ENCODE assay signal across 17 cellular contexts in genomic region chr3:141415959-141416358, GRCh38. TPM values are rescaled to one million over a fixed set of nuclear protein-coding genes. Genes with fewer than 3 reads are reported as not detected.
A peak's percentile ranks its signal among the peaks of the same experiment; 100 is the strongest.
DNase-seq lines count a peak whose midpoint lies in the region; ATAC-seq and TF ChIP-seq lines count a peak whose summit lies in the region.
"Had no signal": no experiment of that assay in that cellular context is flagged by ENCODE, and none has a peak within 500 bp of the region (broad histone marks: within the 10 kb centered on the region; RNA-seq: fewer than 3 reads in every experiment).

No MANE protein-coding gene starts in this region.

- no peak overlapping the region for H3K27ac ChIP-seq in CD8-positive, alpha-beta memory T cell (ENCODE audit: low read depth, low read length)
- peak overlapping the region; percentile 69 for H3K27ac ChIP-seq in foreskin keratinocyte
- peak overlapping the region; percentile 97 to 98 (median 98) for H3K27ac ChIP-seq in sigmoid colon
- H3K27ac ChIP-seq in SJCRH30: no peak overlapping the region
- H3K27ac ChIP-seq: BLaER1 treated with 17β-estradiol and CSF1 and Interleukin-3, amounts not matched to agents 10 nM and 100 nM; neutrophil had no signal

- no peaks in the 10 kb centered on the region for H3K27me3 ChIP-seq in CD8-positive, alpha-beta memory T cell (ENCODE audit: insufficient read depth, low read length, poor library complexity, severe bottlenecking)
- no peaks in the 10 kb centered on the region for H3K27me3 ChIP-seq in foreskin keratinocyte
- H3K27me3 ChIP-seq in sigmoid colon: no peaks in the 10 kb centered on the region
- H3K27me3 ChIP-seq in SJCRH30: no peaks in the 10 kb centered on the region
- H3K27me3 ChIP-seq: BLaER1 treated with 17β-estradiol and CSF1 and Interleukin-3, amounts not matched to agents 10 nM and 100 nM; neutrophil had no signal

- peaks cover 75 to 96% (median 95%) of the 10 kb centered on the region in 3 donors for H3K4me1 Mint-ChIP-seq in CD8-positive, alpha-beta memory T cell

- no peaks in the 10 kb centered on the region for H3K9me3 Mint-ChIP-seq in CD8-positive, alpha-beta memory T cell

- no peak for TF ChIP-seq POLR2A in sigmoid colon (IDR thresholded peaks at IDR 0.05)

- peaks cover 13 to 70% (median 35%) of the 10 kb centered on the region in 3 donors for H3K36me3 Mint-ChIP-seq in CD8-positive, alpha-beta memory T cell

- WGBS in sigmoid colon, 2 donors: 88 to 91% methylated on average over 4 of the region's 4 CpGs

- CTCF ChIA-PET in CD8-positive, alpha-beta memory T cell (lab: Charles Lee): interaction anchor here (1.4 kb wide), 1 partner anchor 26 kb away, joined by 4 read pairs; no protein-coding TSS in a partner anchor

- H3K27ac Mint-ChIP-seq in CD8-positive, alpha-beta memory T cell: peak overlapping the region; percentile 52 to 100 (median 96)
- H3K27ac Mint-ChIP-seq: activated T-helper 1 cell treated with anti-CD3 and anti-CD28 coated beads, Interleukin-12 subunit alpha, Interleukin-12 subunit beta, Interleukin-2, Interleukin-4 antibody, amounts not matched to agents 30 ng/mL and 10 ng/mL and 1 ng/mL, durations not matched to agents 14 hours and 24 hours and 36 hours; stimulated activated naive B cell treated with anti-CD40 and anti-IgM and Interleukin-4, amounts not matched to agents 10 μg/mL and 1 μg/mL and 100 μg/mL, for 72 hours had no signal

- peaks cover 18% of the 10 kb centered on the region for H3K36me3 ChIP-seq in CD8-positive, alpha-beta memory T cell (ENCODE audit: insufficient read depth, low read length)
- H3K36me3 ChIP-seq in sigmoid colon (peaks cover 0 to 44% (median 0%) of the 10 kb centered on the region in 4 donors), SJCRH30 (peaks cover 17% of the 10 kb centered on the region)

- H3K4me1 ChIP-seq in CD8-positive, alpha-beta memory T cell (ENCODE audit: insufficient read depth, low read length): peaks cover 58% of the 10 kb centered on the region
- H3K4me1 ChIP-seq in foreskin keratinocyte (peaks cover 18% of the 10 kb centered on the region), sigmoid colon (peaks cover 0 to 85% (median 80%) of the 10 kb centered on the region in 4 donors), SJCRH30 (peaks cover 15% of the 10 kb centered on the region)
- H3K4me1 ChIP-seq: BLaER1 treated with 17β-estradiol and CSF1 and Interleukin-3, amounts not matched to agents 10 nM and 100 nM had no signal

- H3K4me3 ChIP-seq in CD8-positive, alpha-beta memory T cell (ENCODE audit: low read length): no peak overlapping the region
- H3K4me3 ChIP-seq in sigmoid colon (no peak overlapping the region), SJCRH30 (no peak overlapping the region)
- H3K4me3 ChIP-seq: BLaER1 treated with 17β-estradiol and CSF1 and Interleukin-3, amounts not matched to agents 10 nM and 100 nM had no signal

- no peak overlapping the region for H3K4me3 Mint-ChIP-seq in CD8-positive, alpha-beta memory T cell
- H3K4me3 Mint-ChIP-seq: activated T-helper 1 cell treated with anti-CD3 and anti-CD28 coated beads, Interleukin-12 subunit alpha, Interleukin-12 subunit beta, Interleukin-2, Interleukin-4 antibody, amounts not matched to agents 30 ng/mL and 10 ng/mL and 1 ng/mL, durations not matched to agents 14 hours and 24 hours and 36 hours; stimulated activated naive B cell treated with anti-CD40 and anti-IgM and Interleukin-4, amounts not matched to agents 10 μg/mL and 1 μg/mL and 100 μg/mL, for 72 hours had no signal

- POLR2A ChIA-PET in CD8-positive, alpha-beta memory T cell (lab: Charles Lee): no interaction called here

- intact Hi-C loops in sigmoid colon (cut with DNase I): no loop called here

- no peak for TF ChIP-seq CTCF in foreskin keratinocyte (conservative IDR thresholded peaks at IDR 0.05)
- no peak for TF ChIP-seq CTCF in sigmoid colon (IDR thresholded peaks at IDR 0.05)

- peak; percentile 51 for ATAC-seq in SK-N-SH treated with all-trans-retinoic acid at 6 μM for 48 hours
- no peak for ATAC-seq in foreskin keratinocyte
- ATAC-seq in GM18907 (IDR thresholded peaks at IDR 0.05; ENCODE audit: unreplicated experiment): no peak
- ATAC-seq: esophagus mucosa; stimulated activated naive B cell treated with anti-CD40 and anti-IgM and Interleukin-4, amounts not matched to agents 10 μg/mL and 1 μg/mL and 100 μg/mL, for 72 hours had no signal

- TF ChIP-seq EP300 in sigmoid colon (IDR thresholded peaks at IDR 0.05): no peak

- DNase-seq in CD8-positive, alpha-beta memory T cell: no peak
- no peak for DNase-seq in foreskin keratinocyte
- no peak for DNase-seq in sigmoid colon
- DNase-seq in NCI-H82 treated with DMSO at 0.1 percent for 48 hours (lab: John Stamatoyannopoulos, UW; ENCODE audit: unreplicated experiment): no peak
- DNase-seq in medulla oblongata (ENCODE audit: extremely low spot score): no peak
- no peak for DNase-seq in SJCRH30
- DNase-seq: NCI-H1092 treated with DMSO at 0.1 percent for 48 hours; NCI-H2171; SIG-M5; small intestine; stimulated activated naive B cell treated with anti-CD40 and anti-IgM and Interleukin-4, amounts not matched to agents 10 μg/mL and 1 μg/mL and 100 μg/mL, for 72 hours had no signal

- no peaks in the 10 kb centered on the region for H3K9me3 ChIP-seq in CD8-positive, alpha-beta memory T cell (ENCODE audit: low read length)
- H3K9me3 ChIP-seq in sigmoid colon (no peaks in the 10 kb centered on the region), SJCRH30 (replicated peaks) (no peaks in the 10 kb centered on the region)
- H3K9me3 ChIP-seq: neutrophil had no signal

- H3K27me3 Mint-ChIP-seq in CD8-positive, alpha-beta memory T cell: no peaks in the 10 kb centered on the region
- H3K27me3 Mint-ChIP-seq: stimulated activated naive B cell treated with anti-CD40 and anti-IgM and Interleukin-4, amounts not matched to agents 10 μg/mL and 1 μg/mL and 100 μg/mL, for 72 hours had no signal

TF ChIP-seq in SK-N-SH treated with all-trans-retinoic acid at 6 μM for 48 hours, 23 proteins besides CTCF, POLR2A, EP300 and RAD21:
- TF ChIP-seq OSR1 (CRISPR knock-in tag; IDR thresholded peaks at IDR 0.05) (no peak), RARB (CRISPR knock-in tag; IDR thresholded peaks at IDR 0.05) (no peak), ZNF8 (CRISPR knock-in tag; IDR thresholded peaks at IDR 0.05) (no peak), ZC3H10 (CRISPR knock-in tag; IDR thresholded peaks at IDR 0.05) (0 out of 2 replicates have a peak, but pooled peaks have one; percentile 34), TSHZ2 (CRISPR knock-in tag; IDR thresholded peaks at IDR 0.05) (no peak)

RNA-seq across cellular contexts. Expression of gene ZBTB38, which starts 47.7 kb away (rescaled TPM):
- 10 to 100 TPM; 78.6 to 87.1 TPM for total RNA-seq in CD8-positive, alpha-beta memory T cell
- 115 TPM for polyA plus RNA-seq in CD8-positive, alpha-beta memory T cell
- total RNA-seq in foreskin keratinocyte (58.0 and 59.5 TPM in 2 replicates), sigmoid colon (100 to 1,000 TPM; 150 to 178 (median 155) TPM)
- polyA plus RNA-seq in foreskin keratinocyte (5.0 and 5.8 TPM in 2 replicates), sigmoid colon (10 to 100 TPM; 16.8 to 23.1 (median 19.9) TPM)
- total RNA-seq in SJCRH30 (2014; rRNA removed; shearing (Covaris generic)): 36.1 and 36.4 TPM in 2 replicates

Comparison
In these comparisons a context has a peak if more than half of its experiments do, and no peak if none do; other contexts are left out.
1. H3K27ac ChIP-seq: peak in foreskin keratinocyte (single experiment) and sigmoid colon (4 of 4); none in CD8-positive, alpha-beta memory T cell (single experiment) and SJCRH30 (single experiment).